In genomic region chr6:36724514-36725385, GRCh38 we compare ENCODE assay signal across 8 cellular contexts. TPM values are rescaled to one million over a fixed set of nuclear protein-coding genes. Genes with fewer than 3 reads are reported as not detected.
DNase-seq lines count a peak whose midpoint lies in the region; ATAC-seq and TF ChIP-seq lines count a peak whose summit lies in the region.

No MANE protein-coding gene starts in this region.

- TF ChIP-seq EP300 in esophagus muscularis mucosa (IDR thresholded peaks at IDR 0.05), result no peak
- no peak for TF ChIP-seq EP300 in neural cell (conservative IDR thresholded peaks at IDR 0.05; ENCODE audit: poor library complexity, severe bottlenecking)

- H3K4me3 ChIP-seq in A673 (ENCODE audit: low read depth, low read length, poor library complexity, severe bottlenecking) (no peak overlapping the region), esophagus muscularis mucosa (no peak overlapping the region), neural cell (ENCODE audit: low read length) (no peak overlapping the region)

- no peaks in the 10 kb centered on the region for H3K9me2 ChIP-seq in neural cell (ENCODE audit: insufficient read depth, low read length)

- peak; percentile 66 for TF ChIP-seq CTCF in A673 (conservative IDR thresholded peaks at IDR 0.05; ENCODE audit: low read depth, low read length)
- peak; percentile 42 for TF ChIP-seq CTCF in GM12874 (IDR thresholded peaks at IDR 0.05; ENCODE audit: insufficient read depth, low read depth, low read length)
- peak; percentile 34 to 54 (median 50) for TF ChIP-seq CTCF in esophagus muscularis mucosa (IDR thresholded peaks at IDR 0.05)
- no peak for TF ChIP-seq CTCF in neural cell (IDR thresholded peaks at IDR 0.05; ENCODE audit: poor library complexity, severe bottlenecking)

- H3K27me3 ChIP-seq in A673 (replicated peaks; ENCODE audit: insufficient read depth, low read depth, low read length, poor library complexity) (no peaks in the 10 kb centered on the region), esophagus muscularis mucosa (no peaks in the 10 kb centered on the region), neural cell (ENCODE audit: insufficient read depth, low read depth, low read length) (no peaks in the 10 kb centered on the region)

- H3F3A ChIP-seq in neural cell (ENCODE audit: insufficient read depth, low read length, poor library complexity, severe bottlenecking), result no peaks in the 10 kb centered on the region

- H3K4me1 ChIP-seq in A673 (ENCODE audit: insufficient read depth, low read length, poor library complexity, severe bottlenecking) (peaks cover 8% of the 10 kb centered on the region), esophagus muscularis mucosa (peaks cover 0 to 10% (median 4%) of the 10 kb centered on the region in 4 donors)

- TF ChIP-seq POLR2A in esophagus muscularis mucosa (IDR thresholded peaks at IDR 0.05; ENCODE audit: low read depth), result no peak

- H4K20me1 ChIP-seq in neural cell (ENCODE audit: insufficient read depth), result no peaks in the 10 kb centered on the region

- no TSS peak for BruUV-seq in A673 (replicated peaks; lab: Mats Ljungman, UMichigan)

- no peaks in the 10 kb centered on the region for H3K79me2 ChIP-seq in neural cell (replicated peaks; ENCODE audit: insufficient read depth, low read length)

- H3K4me2 ChIP-seq in neural cell (ENCODE audit: low read length), result no peak overlapping the region

- H3K9ac ChIP-seq in neural cell (ENCODE audit: low read length), result no peak overlapping the region

- intact Hi-C loops in A673 (cut with micrococcal nuclease; ENCODE audit: unreplicated experiment), result loop anchor here (1.0 kb wide), 1 partner anchor 101 kb away; no protein-coding TSS in a partner anchor
- intact Hi-C loops in esophagus muscularis mucosa (cut with DNase I), result loop anchor here (5.0 kb wide), 1 partner anchor 102 kb away; no protein-coding TSS in a partner anchor

- CTCF ChIA-PET in A673 (lab: Charles Lee), result interaction anchor here (1.0 kb wide), 1 partner anchor 110 kb away, joined by 5 read pairs; no protein-coding TSS in a partner anchor

- no peak overlapping the region for H2AFZ ChIP-seq in neural cell (ENCODE audit: low read depth, low read length)

- no peak for ATAC-seq in HG02981 (IDR thresholded peaks at IDR 0.05; ENCODE audit: unreplicated experiment)
- ATAC-seq in GM21786 (IDR thresholded peaks at IDR 0.05; ENCODE audit: unreplicated experiment), result no peak

- H3K36me3 ChIP-seq in A673 (ENCODE audit: insufficient read depth, low read length, poor library complexity, severe bottlenecking) (no peaks in the 10 kb centered on the region), esophagus muscularis mucosa (no peaks in the 10 kb centered on the region), neural cell (ENCODE audit: insufficient read depth, low read length) (no peaks in the 10 kb centered on the region)

- peak; percentile 23 for TF ChIP-seq RAD21 in neural cell (conservative IDR thresholded peaks at IDR 0.05)

- WGBS in esophagus muscularis mucosa, result 56% methylated on average over 13 of the region's 13 CpGs

- no peaks in the 10 kb centered on the region for H3K9me3 ChIP-seq in A673 (ENCODE audit: low read depth, low read length, poor library complexity, severe bottlenecking)
- H3K9me3 ChIP-seq in esophagus muscularis mucosa, result no peaks in the 10 kb centered on the region
- H3K9me3 ChIP-seq in neural cell (ENCODE audit: low read length), result no peaks in the 10 kb centered on the region

- no peak overlapping the region for H3K27ac ChIP-seq in A673 (ENCODE audit: low read depth, low read length, poor library complexity, severe bottlenecking)
- no peak overlapping the region for H3K27ac ChIP-seq in esophagus muscularis mucosa (replicated peaks in 1 of 4)
- no peak overlapping the region for H3K27ac ChIP-seq in neural cell (ENCODE audit: low read length)

- POLR2A ChIA-PET in A673 (lab: Charles Lee; ENCODE audit: low non-redundant PET), result no interaction called here

- DNase-seq in A673 (ENCODE audit: low spot score) (peak; percentile 58), NCI-H2227 treated with DMSO at 0.1 percent for 48 hours (lab: John Stamatoyannopoulos, UW) (peak; percentile 19), esophagus muscularis mucosa (ENCODE audit: extremely low spot score) (no peak)
- peak; percentile 80 to 83 for DNase-seq in activated CD4-positive, alpha-beta T cell treated with anti-CD3 and anti-CD28 coated beads, Interleukin-2, amount 50 U/mL, for 48 hours

TF ChIP-seq in neural cell, 6 proteins besides CTCF, POLR2A, EP300 and RAD21:
- TF ChIP-seq EZH2 (IDR thresholded peaks at IDR 0.05; ENCODE audit: borderline replicate concordance, insufficient read depth, low read length, poor library complexity, severe bottlenecking), result no peak
- TF ChIP-seq TAF1 (IDR thresholded peaks at IDR 0.05; ENCODE audit: low read depth), result no peak
- no peak for TF ChIP-seq REST (IDR thresholded peaks at IDR 0.05; ENCODE audit: borderline replicate concordance)
- no peak for TF ChIP-seq SMC3 (conservative IDR thresholded peaks at IDR 0.05; ENCODE audit: poor library complexity)
- TF ChIP-seq MXI1 (conservative IDR thresholded peaks at IDR 0.05; ENCODE audit: poor library complexity, severe bottlenecking), result no peak
- TF ChIP-seq POLR2AphosphoS5 (IDR thresholded peaks at IDR 0.05), result no peak

RNA-seq across cellular contexts. Expression of gene RAB44, which starts 27.1 kb away (rescaled TPM):
- total RNA-seq in A673 (2021), result 0.07 TPM in 1 of 2 replicates, not detected in the other
- 1 to 10 TPM in 2 of 4 donors, under 1 TPM in 2; 0.19 to 1.5 (median 0.94) TPM for total RNA-seq in esophagus muscularis mucosa
- polyA plus RNA-seq in neural cell, result not detected in 2 replicates
- polyA minus RNA-seq in neural cell, result not detected in 2 replicates

RNA-seq across cellular contexts. Expression of gene CDKN1A, which starts 46.2 kb away (rescaled TPM):
- total RNA-seq in A673 (2021) (30.4 and 33.6 TPM in 2 replicates), esophagus muscularis mucosa (100 to 1,000 TPM in 2 of 4 donors, 10 to 100 TPM in 2; 47.3 to 613 (median 93.3) TPM)
- polyA plus RNA-seq in neural cell, result 23.0 and 28.9 TPM in 2 replicates
- polyA minus RNA-seq in neural cell, result 17.5 and 18.6 TPM in 2 replicates
